Comparison of ENCODE assay signal across 27 cellular contexts in the genomic region with DNA sequence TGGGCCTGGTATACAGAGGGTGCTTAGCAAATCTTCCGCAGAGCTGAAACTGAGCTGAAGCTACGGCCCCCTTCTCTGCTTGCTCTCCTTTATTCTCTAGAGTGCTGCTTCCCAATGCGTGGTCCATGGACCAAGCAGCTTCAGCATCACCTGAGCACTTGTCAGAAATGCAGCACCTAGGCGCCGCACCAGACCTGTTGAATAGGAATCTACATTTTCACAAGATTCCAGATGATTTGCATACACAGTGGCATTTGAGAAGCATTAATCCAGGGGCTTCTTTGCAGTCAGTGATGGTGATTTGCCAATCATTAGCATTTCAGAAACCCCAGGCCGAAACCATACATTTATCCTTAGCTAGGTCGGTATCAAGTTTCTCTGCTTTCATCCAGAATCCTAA.
"Had no signal": no experiment of that assay in that cellular context is flagged by ENCODE, and none has a peak within 500 bp of the region (broad histone marks: within the 10 kb centered on the region; RNA-seq: fewer than 3 reads in every experiment).

No MANE protein-coding gene starts in this region.

- H3K27me3 Mint-ChIP-seq: natural killer cell treated with Interleukin-12 subunit alpha and Interleukin-12 subunit beta and Interleukin-15 and Interleukin-18, amount 100 ng/mL, for 72 hours; stimulated activated naive CD8-positive, alpha-beta T cell treated with anti-CD3 and anti-CD28 coated beads, Interleukin-15, Interleukin-2, amounts not matched to agents 100 ng/mL and 50 ng/mL, for 24 hours had no signal

- H3K27ac Mint-ChIP-seq: naive thymus-derived CD4-positive, alpha-beta T cell; natural killer cell treated with Interleukin-12 subunit alpha and Interleukin-12 subunit beta and Interleukin-15 and Interleukin-18, amount 100 ng/mL, for 72 hours; stimulated activated naive B cell treated with anti-CD40 and anti-IgM and Interleukin-4, amounts not matched to agents 10 μg/mL and 1 μg/mL and 100 μg/mL, for 72 hours; stimulated activated naive CD8-positive, alpha-beta T cell treated with anti-CD3 and anti-CD28 coated beads, Interleukin-15, Interleukin-2, amounts not matched to agents 100 ng/mL and 50 ng/mL, for 24 hours; type B pancreatic cell had no signal

- H3K9me3 ChIP-seq: left ventricle myocardium inferior, mucosa of descending colon, pancreas, prostate gland, suprapubic skin, thoracic aorta, tibial artery, uterus had no signal

- H3K4me1 ChIP-seq: pancreas, prostate gland, suprapubic skin, uterus had no signal

- H3K4me2 ChIP-seq: hepatocyte had no signal

- H3K36me3 Mint-ChIP-seq: naive thymus-derived CD4-positive, alpha-beta T cell; natural killer cell treated with Interleukin-12 subunit alpha and Interleukin-12 subunit beta and Interleukin-15 and Interleukin-18, amount 100 ng/mL, for 72 hours; stimulated activated naive B cell treated with anti-CD40 and anti-IgM and Interleukin-4, amounts not matched to agents 10 μg/mL and 1 μg/mL and 100 μg/mL, for 72 hours; type B pancreatic cell had no signal

- H3K27ac ChIP-seq: hepatocyte, left ventricle myocardium inferior, pancreas, prostate gland, skin epidermis, suprapubic skin, thoracic aorta, tibial artery, uterus had no signal

- H3K4me3 ChIP-seq: hepatocyte, left ventricle myocardium inferior, lung, mucosa of descending colon, pancreas, prostate gland, skin epidermis, suprapubic skin, thoracic aorta, tibial artery, uterus had no signal

- ATAC-seq: mucosa of descending colon; naive thymus-derived CD4-positive, alpha-beta T cell; natural killer cell treated with Interleukin-12 subunit alpha and Interleukin-12 subunit beta and Interleukin-15 and Interleukin-18, amount 100 ng/mL, for 72 hours; pancreas; right cardiac atrium; sciatic nerve; stimulated activated naive B cell treated with anti-CD40 and anti-IgM and Interleukin-4, amounts not matched to agents 10 μg/mL and 1 μg/mL and 100 μg/mL, for 72 hours had no signal

- DNase-seq: islet precursor cell; left ventricle myocardium inferior; midbrain; mucosa of descending colon; naive thymus-derived CD4-positive, alpha-beta T cell; nucleus accumbens; pancreas; posterior cingulate gyrus; retina; right cardiac atrium; stimulated activated CD4-positive, alpha-beta T cell treated with anti-CD3 and anti-CD28 coated beads, Interleukin-12 subunit alpha, Interleukin-12 subunit beta, amount 100 ng/mL, for 4 hours; stimulated activated CD4-positive, alpha-beta T cell treated with anti-CD3 and anti-CD28 coated beads, Interleukin-15, amount 100 ng/mL, for 24 hours; stimulated activated CD4-positive, alpha-beta T cell treated with anti-CD3 and anti-CD28 coated beads, Interleukin-2, amount 100 ng/mL, for 24 hours; stimulated activated CD4-positive, alpha-beta T cell treated with anti-CD3 and anti-CD28 coated beads, Interleukin-4, amount 100 ng/mL, for 1 hour; stimulated activated naive B cell treated with anti-CD40 and anti-IgM and Interleukin-4, amounts not matched to agents 10 μg/mL and 1 μg/mL and 100 μg/mL, for 72 hours; tibial artery; uterus had no signal

- H3K27me3 ChIP-seq: hepatocyte, pancreas, suprapubic skin, tibial artery, uterus had no signal

- H2AFZ ChIP-seq: hepatocyte had no signal

- H3K79me2 ChIP-seq: hepatocyte had no signal

- H3K9me3 Mint-ChIP-seq: natural killer cell treated with Interleukin-12 subunit alpha and Interleukin-12 subunit beta and Interleukin-15 and Interleukin-18, amount 100 ng/mL, for 72 hours; stimulated activated naive B cell treated with anti-CD40 and anti-IgM and Interleukin-4, amounts not matched to agents 10 μg/mL and 1 μg/mL and 100 μg/mL, for 72 hours; stimulated activated naive CD8-positive, alpha-beta T cell treated with anti-CD3 and anti-CD28 coated beads, Interleukin-15, Interleukin-2, amounts not matched to agents 100 ng/mL and 50 ng/mL, for 24 hours; type B pancreatic cell had no signal

- H3K4me3 Mint-ChIP-seq: naive thymus-derived CD4-positive, alpha-beta T cell; natural killer cell treated with Interleukin-12 subunit alpha and Interleukin-12 subunit beta and Interleukin-15 and Interleukin-18, amount 100 ng/mL, for 72 hours; stimulated activated naive B cell treated with anti-CD40 and anti-IgM and Interleukin-4, amounts not matched to agents 10 μg/mL and 1 μg/mL and 100 μg/mL, for 72 hours; stimulated activated naive CD8-positive, alpha-beta T cell treated with anti-CD3 and anti-CD28 coated beads, Interleukin-15, Interleukin-2, amounts not matched to agents 100 ng/mL and 50 ng/mL, for 24 hours; type B pancreatic cell had no signal

- H3K4me1 Mint-ChIP-seq: stimulated activated naive B cell treated with anti-CD40 and anti-IgM and Interleukin-4, amounts not matched to agents 10 μg/mL and 1 μg/mL and 100 μg/mL, for 72 hours had no signal

- H3K36me3 ChIP-seq: left ventricle myocardium inferior, pancreas, prostate gland, suprapubic skin, thoracic aorta, tibial artery, uterus had no signal
